ENCODE assay signal across 10 cellular contexts in the genomic region with DNA sequence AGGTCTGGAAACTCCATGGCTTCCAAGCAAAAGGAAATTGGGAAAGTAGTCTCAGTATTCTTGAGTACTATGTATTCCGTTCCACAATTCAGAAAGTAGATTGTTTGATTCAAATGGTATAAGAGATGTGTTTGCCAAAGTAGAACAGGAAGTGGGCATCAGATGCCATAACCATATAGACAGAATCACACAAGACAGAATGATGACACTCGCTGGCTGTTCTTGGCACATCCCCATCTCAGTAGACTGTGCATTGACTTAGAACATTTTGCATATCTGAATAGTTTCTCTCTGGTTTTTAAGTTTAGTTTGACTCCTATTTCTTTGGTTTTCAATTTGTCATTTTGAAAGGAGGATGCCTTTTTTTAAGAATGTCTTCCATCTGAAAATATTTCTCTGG.
DNase-seq lines count a peak whose midpoint lies in the region; ATAC-seq and TF ChIP-seq lines count a peak whose summit lies in the region.
"Had no signal": no experiment of that assay in that cellular context is flagged by ENCODE, and none has a peak within 500 bp of the region (broad histone marks: within the 10 kb centered on the region; RNA-seq: fewer than 3 reads in every experiment).

No MANE protein-coding gene starts in this region.

- H3K9me3 ChIP-seq in SK-N-MC (ENCODE audit: low read depth, low read length) (no peaks in the 10 kb centered on the region), mammary epithelial cell (replicated peaks; ENCODE audit: insufficient read depth, low read length) (no peaks in the 10 kb centered on the region), osteoblast (ENCODE audit: low read depth, low read length) (no peaks in the 10 kb centered on the region), Peyer's patch (no peaks in the 10 kb centered on the region)
- H3K9me3 ChIP-seq: esophagus squamous epithelium had no signal

- TF ChIP-seq CTCF in mammary epithelial cell (conservative IDR thresholded peaks at IDR 0.05 in 1 of 2, IDR thresholded peaks at IDR 0.05 in 1 of 2; ENCODE audit: extremely low read depth in 1 of 2, insufficient read depth in 1 of 2, low read depth in 1 of 2, low read length in 2 of 2) = no peak
- TF ChIP-seq CTCF in osteoblast (IDR thresholded peaks at IDR 0.05; ENCODE audit: extremely low read depth, low read depth, low read length) = no peak
- TF ChIP-seq CTCF in Peyer's patch (IDR thresholded peaks at IDR 0.05) = no peak

- in situ Hi-C loops in mammary epithelial cell (cut with MboI; ENCODE audit: low sequenced_read_pairs in 2 of 2) = no loop called here

- peak; percentile 21 for DNase-seq in EL
- no peak for DNase-seq in SK-N-MC (ENCODE audit: low read depth, low spot score)
- DNase-seq in mammary epithelial cell = no peak
- no peak for DNase-seq in osteoblast (ENCODE audit: insufficient read length, low spot score, missing footprints)
- no peak for DNase-seq in NCI-H1105 (lab: John Stamatoyannopoulos, UW)
- DNase-seq in Peyer's patch = no peak
- no peak for DNase-seq in H4 (ENCODE audit: low spot score)
- DNase-seq: esophagus squamous epithelium had no signal

- H3K36me3 ChIP-seq in SK-N-MC (ENCODE audit: insufficient read depth, low read length) = peaks cover 37% of the 10 kb centered on the region
- peaks cover 6% of the 10 kb centered on the region for H3K36me3 ChIP-seq in mammary epithelial cell (ENCODE audit: insufficient read depth, low read length)
- peaks cover 33% of the 10 kb centered on the region for H3K36me3 ChIP-seq in osteoblast (ENCODE audit: insufficient read depth, low read length)
- peaks cover 0 to 8% (median 0%) of the 10 kb centered on the region in 3 donors for H3K36me3 ChIP-seq in Peyer's patch

- H3K4me3 ChIP-seq in SK-N-MC (peak overlapping the region; percentile 45), mammary epithelial cell (replicated peaks in 1 of 3; ENCODE audit: insufficient read depth in 1 of 3, low read depth in 2 of 3, low read length in 3 of 3) (no peak overlapping the region), osteoblast (ENCODE audit: insufficient read depth, low read length) (no peak overlapping the region), Peyer's patch (no peak overlapping the region)
- H3K4me3 ChIP-seq: esophagus squamous epithelium had no signal

- H3K4me1 ChIP-seq in mammary epithelial cell (ENCODE audit: insufficient read depth, low read length) = peaks cover 38% of the 10 kb centered on the region
- peaks cover 60% of the 10 kb centered on the region for H3K4me1 ChIP-seq in osteoblast (ENCODE audit: insufficient read depth, low read length)
- H3K4me1 ChIP-seq in Peyer's patch = no peaks in the 10 kb centered on the region

- H3K27me3 ChIP-seq in mammary epithelial cell (ENCODE audit: insufficient read depth, low read length) (no peaks in the 10 kb centered on the region), osteoblast (ENCODE audit: insufficient read depth, low read length) (no peaks in the 10 kb centered on the region), Peyer's patch (no peaks in the 10 kb centered on the region)
- H3K27me3 ChIP-seq: esophagus squamous epithelium had no signal

- BruUV-seq in mammary epithelial cell (replicated peaks; lab: Mats Ljungman, UMichigan) = no TSS peak

- H3K27ac ChIP-seq in SK-N-MC = peak overlapping the region; percentile 96
- H3K27ac ChIP-seq in mammary epithelial cell (ENCODE audit: insufficient read depth, low read depth, low read length) = peak overlapping the region; percentile 44
- peak overlapping the region; percentile 97 for H3K27ac ChIP-seq in osteoblast (ENCODE audit: low read depth, low read length)
- H3K27ac ChIP-seq in Peyer's patch = no peak overlapping the region
- H3K27ac ChIP-seq: C4-2B had no signal

- dilution Hi-C loops in mammary epithelial cell (cut with HindIII; ENCODE audit: low sequenced_read_pairs) = no loop called here

- H3K4me2 ChIP-seq in mammary epithelial cell (ENCODE audit: insufficient read depth, low read depth, low read length) (peak overlapping the region; percentile 54), osteoblast (ENCODE audit: insufficient read depth, low read length) (peak overlapping the region; percentile 62)

- no peak overlapping the region for H2AFZ ChIP-seq in mammary epithelial cell (ENCODE audit: low read depth, low read length)
- no peak overlapping the region for H2AFZ ChIP-seq in osteoblast (ENCODE audit: low read length)

- no peak for TF ChIP-seq POLR2A in Peyer's patch (IDR thresholded peaks at IDR 0.05)

- WGBS in mammary epithelial cell (ENCODE audit: low coverage, missing lambda C conversion rate) = 72% methylated on average over 2 of the region's 2 CpGs

- H3K9ac ChIP-seq in SK-N-MC (ENCODE audit: insufficient read length) (no peak overlapping the region), mammary epithelial cell (ENCODE audit: insufficient read depth, low read length) (no peak overlapping the region)

- CTCF ChIA-PET in mammary epithelial cell (lab: Charles Lee; ENCODE audit: low non-redundant PET) = no interaction called here

- no peaks in the 10 kb centered on the region for H4K20me1 ChIP-seq in mammary epithelial cell (ENCODE audit: insufficient read depth, low read length)
- H4K20me1 ChIP-seq in osteoblast (ENCODE audit: insufficient read depth, low read length) = no peaks in the 10 kb centered on the region

- H3K79me2 ChIP-seq in mammary epithelial cell (ENCODE audit: insufficient read depth, low read length) (no peaks in the 10 kb centered on the region), osteoblast (ENCODE audit: insufficient read depth, low read length) (peaks cover 18% of the 10 kb centered on the region)

- no peak for ATAC-seq in GM21526 (IDR thresholded peaks at IDR 0.05; ENCODE audit: low FRiP score, unreplicated experiment)

- intact Hi-C loops in mammary epithelial cell (cut with micrococcal nuclease) = no loop called here

Comparison
In these comparisons a context has a peak if more than half of its experiments do, and no peak if none do; other contexts are left out.
1. H3K27ac ChIP-seq: peak in SK-N-MC (single experiment), mammary epithelial cell (single experiment) and osteoblast (single experiment); none in Peyer's patch (0 of 4).